ENCODE assay signal across 25 cellular contexts in genomic region chr2:38540580-38541290, GRCh38.
DNase-seq lines count a peak whose midpoint lies in the region; ATAC-seq and TF ChIP-seq lines count a peak whose summit lies in the region.
"Had no signal": no experiment of that assay in that cellular context is flagged by ENCODE, and none has a peak within 500 bp of the region (broad histone marks: within the 10 kb centered on the region; RNA-seq: fewer than 3 reads in every experiment).

No MANE protein-coding gene starts in this region.

- no peaks in the 10 kb centered on the region for H3K9me3 Mint-ChIP-seq in H9
- H3K9me3 Mint-ChIP-seq: activated B cell treated with CpG ODN at 0.5 μM for 24 hours, T-cell had no signal

- no peaks in the 10 kb centered on the region for H3K79me2 ChIP-seq in H9 (ENCODE audit: insufficient read depth, low read length)
- no peaks in the 10 kb centered on the region for H3K79me2 ChIP-seq in PC-3 (ENCODE audit: low read length)

- TF ChIP-seq POLR2A in esophagus muscularis mucosa (IDR thresholded peaks at IDR 0.05; ENCODE audit: low read depth) (no peak), prostate gland (IDR thresholded peaks at IDR 0.05) (no peak)

- H3K4me1 Mint-ChIP-seq in H9, result peaks cover 30 to 46% of the 10 kb centered on the region in 2 experiments

- no peak overlapping the region for H2AK5ac ChIP-seq in H9 (ENCODE audit: insufficient read length, low read length)

- H3K23ac ChIP-seq in H9 (ENCODE audit: insufficient read length, low read depth, low read length), result no peak overlapping the region

- H3K27ac ChIP-seq in H9 (ENCODE audit: insufficient read length, low read depth, low read length) (no peak overlapping the region), PC-3 (ENCODE audit: low read length) (no peak overlapping the region), esophagus muscularis mucosa (replicated peaks in 1 of 4) (peak overlapping the region in 1 of 4 donors; percentile 53), prostate gland (no peak overlapping the region)
- H3K27ac ChIP-seq: BLaER1, neutrophil had no signal

- H3K36me3 ChIP-seq in PC-3 (ENCODE audit: low read depth, low read length), result no peaks in the 10 kb centered on the region
- no peaks in the 10 kb centered on the region for H3K36me3 ChIP-seq in esophagus muscularis mucosa
- H3K36me3 ChIP-seq in prostate gland, result no peaks in the 10 kb centered on the region
- H3K36me3 ChIP-seq: BLaER1, neutrophil had no signal

- H3K4me2 ChIP-seq in H9 (ENCODE audit: insufficient read depth, insufficient read length, low read length) (no peak overlapping the region), PC-3 (ENCODE audit: low read length) (no peak overlapping the region)
- H3K4me2 ChIP-seq: BLaER1 had no signal

- H2BK5ac ChIP-seq in H9 (ENCODE audit: insufficient read length, low read length), result no peak overlapping the region

- no peaks in the 10 kb centered on the region for H4K20me1 ChIP-seq in H9 (ENCODE audit: control insufficient read depth, insufficient read depth, insufficient read length)
- no peaks in the 10 kb centered on the region for H4K20me1 ChIP-seq in PC-3 (ENCODE audit: low read length)
- H4K20me1 ChIP-seq: BLaER1 had no signal

- no peak overlapping the region for H3K18ac ChIP-seq in H9 (ENCODE audit: insufficient read length, low read depth, low read length)

- H3K27me3 Mint-ChIP-seq in H9 (ENCODE audit: low read depth), result peaks cover 1% of the 10 kb centered on the region; the same call in 1 of the 2 replicates

- H3T11ph ChIP-seq in H9 (ENCODE audit: low read length), result no peak overlapping the region

- TF ChIP-seq CTCF in H9 (conservative IDR thresholded peaks at IDR 0.05) (no peak), PC-3 (conservative IDR thresholded peaks at IDR 0.05; ENCODE audit: low read depth, low read length) (no peak), esophagus muscularis mucosa (IDR thresholded peaks at IDR 0.05) (no peak), prostate gland (IDR thresholded peaks at IDR 0.05) (no peak)

- peak overlapping the region; percentile 44 for H2BK120ac ChIP-seq in H9 (ENCODE audit: low read depth, low read length, poor library complexity, severe bottlenecking)

- no peak overlapping the region for H3K56ac ChIP-seq in H9 (ENCODE audit: insufficient read length, low read depth, low read length)

- H3K4me1 ChIP-seq in H9 (ENCODE audit: insufficient read depth, low read length) (peaks cover 2% of the 10 kb centered on the region; the same call in 1 of the 2 replicates), PC-3 (ENCODE audit: insufficient read depth, low read length) (no peaks in the 10 kb centered on the region), esophagus muscularis mucosa (peaks cover 7 to 38% (median 37%) of the 10 kb centered on the region in 4 donors), prostate gland (replicated peaks) (no peaks in the 10 kb centered on the region)

- DNase-seq in H9, result no peak
- no peak for DNase-seq in PC-3
- peak; percentile 45 for DNase-seq in esophagus muscularis mucosa (ENCODE audit: extremely low spot score)
- DNase-seq in prostate gland (ENCODE audit: low spot score), result peak; percentile 69
- DNase-seq in NCI-H1436 treated with DMSO at 0.1 percent for 48 hours (lab: John Stamatoyannopoulos, UW), result no peak
- DNase-seq in activated CD4-positive, alpha-beta T cell treated with anti-CD3 and anti-CD28 coated beads for 4 hours, result no peak
- no peak for DNase-seq in T1000 (lab: John Stamatoyannopoulos, UW)
- DNase-seq: activated B cell treated with CpG ODN at 0.5 μM for 24 hours; activated CD4-positive, alpha-beta T cell treated with anti-CD3 and anti-CD28 coated beads, Interleukin-2, amount 50 U/mL, for 1 hour; activated effector memory CD4-positive, alpha-beta T cell treated with Interleukin-2 at 50 U/mL for 16 hours; activated T-cell treated with anti-CD3 and anti-CD28 coated beads, Interleukin-2, amount 50 U/mL, for 1 hour; effector CD8-positive, alpha-beta T cell; glutamatergic neuron; mesenchymal stem cell; NCI-H1048; NCI-H187; NCI-H526 treated with DMSO at 0.1 percent for 48 hours; SHP77 treated with DMSO at 0.1 percent for 48 hours; stimulated activated CD4-positive, alpha-beta T cell treated with anti-CD3 and anti-CD28 coated beads, Interleukin-4, amount 100 ng/mL, for 24 hours; T-cell; trophoblast cell had no signal

- H3K9me3 ChIP-seq in H9 (ENCODE audit: control insufficient read depth, low read depth, low read length) (no peaks in the 10 kb centered on the region), PC-3 (ENCODE audit: low read length) (no peaks in the 10 kb centered on the region), esophagus muscularis mucosa (no peaks in the 10 kb centered on the region), prostate gland (no peaks in the 10 kb centered on the region)
- H3K9me3 ChIP-seq: neutrophil had no signal

- no peaks in the 10 kb centered on the region for H3K9me2 ChIP-seq in PC-3 (replicated peaks; ENCODE audit: low read length)

- no peak overlapping the region for H2BK12ac ChIP-seq in H9 (ENCODE audit: insufficient read length, low read depth, low read length)

- no peaks in the 10 kb centered on the region for H3K27me3 ChIP-seq in H9 (ENCODE audit: insufficient read depth, low read length)
- H3K27me3 ChIP-seq in PC-3 (ENCODE audit: low read length), result no peaks in the 10 kb centered on the region
- no peaks in the 10 kb centered on the region for H3K27me3 ChIP-seq in esophagus muscularis mucosa
- H3K27me3 ChIP-seq in prostate gland (replicated peaks; ENCODE audit: insufficient read depth), result no peaks in the 10 kb centered on the region
- H3K27me3 ChIP-seq: BLaER1 had no signal

- H4K8ac ChIP-seq in H9 (replicated peaks; ENCODE audit: insufficient read length, low read depth, low read length), result no peak overlapping the region

- no peak overlapping the region for H3K4ac ChIP-seq in H9 (ENCODE audit: low read depth, low read length)

- POLR2A ChIA-PET in PC-3 (lab: Charles Lee; ENCODE audit: unreplicated experiment), result interaction anchor here (0.6 kb wide), 1 partner anchor 109 kb away, joined by 4 read pairs; no protein-coding TSS in a partner anchor

- intact Hi-C loops in PC-3 (cut with micrococcal nuclease) (no loop called here), esophagus muscularis mucosa (cut with DNase I) (no loop called here), prostate gland (cut with DNase I) (no loop called here)

- TF ChIP-seq EP300 in esophagus muscularis mucosa (IDR thresholded peaks at IDR 0.05), result no peak

- H3K4me3 ChIP-seq in PC-3 (ENCODE audit: low read length) (no peak overlapping the region), esophagus muscularis mucosa (no peak overlapping the region), prostate gland (no peak overlapping the region)
- H3K4me3 ChIP-seq: BLaER1 had no signal

- H3K4me3 Mint-ChIP-seq in H9, result no peak overlapping the region
- H3K4me3 Mint-ChIP-seq: activated B cell treated with CpG ODN at 0.5 μM for 24 hours; activated naive CD8-positive, alpha-beta T cell; T-cell had no signal

- H3K27ac Mint-ChIP-seq in H9, result no peak overlapping the region
- H3K27ac Mint-ChIP-seq: activated B cell treated with CpG ODN at 0.5 μM for 24 hours; activated naive CD8-positive, alpha-beta T cell; T-cell had no signal

- no peaks in the 10 kb centered on the region for H3K79me1 ChIP-seq in H9 (ENCODE audit: insufficient read depth, low read depth, low read length, poor library complexity, severe bottlenecking)

- CTCF ChIA-PET in PC-3 (lab: Charles Lee), result interaction anchor here (0.6 kb wide), 1 partner anchor 33 kb away, joined by 3 read pairs; no protein-coding TSS in a partner anchor

- no CpG with 5 or more reads among the region's 5 CpGs for WGBS in H9 (ENCODE audit: extremely low coverage, insufficient read length, low lambda C conversion rate)
- WGBS in esophagus muscularis mucosa, result 56% methylated on average over 5 of the region's 5 CpGs
- 12% methylated on average over 5 of the region's 5 CpGs for WGBS in prostate gland

- H4K91ac ChIP-seq in H9 (ENCODE audit: insufficient read length, low read depth, low read length), result no peak overlapping the region

- ATAC-seq in PC-3, result peak; percentile 29; the same call in 1 of the 2 replicates
- ATAC-seq: HCT116, T-cell had no signal

- BruUV-seq in PC-3 (replicated peaks; lab: Mats Ljungman, UMichigan), result no TSS peak

- H3K9ac ChIP-seq in H9 (ENCODE audit: extremely low read depth, insufficient read length, low read length) (no peak overlapping the region), PC-3 (ENCODE audit: low read length) (no peak overlapping the region)
- H3K9ac ChIP-seq: BLaER1 had no signal

- H3K36me3 Mint-ChIP-seq in H9 (ENCODE audit: insufficient read depth in 1 of 3, low read depth in 3 of 3), result no peaks in the 10 kb centered on the region
- H3K36me3 Mint-ChIP-seq: activated naive CD8-positive, alpha-beta T cell; T-cell had no signal

- H3K14ac ChIP-seq in H9 (ENCODE audit: insufficient read depth, low read length), result no peak overlapping the region

- no peak overlapping the region for H2BK15ac ChIP-seq in H9 (ENCODE audit: low read depth, low read length)

- peaks cover 2% of the 10 kb centered on the region for H3K23me2 ChIP-seq in H9 (ENCODE audit: insufficient read length, low read depth, low read length, poor library complexity, severe bottlenecking)

- H2AFZ ChIP-seq in H9 (ENCODE audit: low read length) (no peak overlapping the region), PC-3 (ENCODE audit: low read length) (no peak overlapping the region)

- no peak overlapping the region for H4K5ac ChIP-seq in H9 (ENCODE audit: insufficient read length, low read depth, low read length)

- H3F3A ChIP-seq in PC-3 (ENCODE audit: low read length, unreplicated experiment), result no peaks in the 10 kb centered on the region

- H2BK20ac ChIP-seq in H9 (ENCODE audit: low read depth, low read length, poor library complexity, severe bottlenecking), result no peak overlapping the region

Comparison
In these comparisons a context has a peak if more than half of its experiments do, and no peak if none do; other contexts are left out.
1. DNase-seq: peak in esophagus muscularis mucosa (single experiment) and prostate gland (single experiment); none in H9 (single experiment), PC-3 (single experiment), NCI-H1436 treated with DMSO at 0.1 percent for 48 hours (single experiment), activated CD4-positive, alpha-beta T cell treated with anti-CD3 and anti-CD28 coated beads for 4 hours (0 of 2) and T1000 (single experiment).